Comparison of ENCODE assay signal across 8 cellular contexts in genomic region chr5:157857821-157858526, GRCh38. TPM values are rescaled to one million over a fixed set of nuclear protein-coding genes. Genes with fewer than 3 reads are reported as not detected.
A peak's percentile ranks its signal among the peaks of the same experiment; 100 is the strongest.
DNase-seq lines count a peak whose midpoint lies in the region; ATAC-seq and TF ChIP-seq lines count a peak whose summit lies in the region.

No MANE protein-coding gene starts in this region.

- peaks cover 23% of the 10 kb centered on the region for H3K36me3 Mint-ChIP-seq in Caco-2 (ENCODE audit: insufficient read depth, unreplicated experiment)
- H3K36me3 Mint-ChIP-seq in activated naive CD4-positive, alpha-beta T cell treated with anti-CD3 and anti-CD28 coated beads, Interleukin-2, amount 50 U/mL, for 24 hours: peaks cover 9% of the 10 kb centered on the region

- peaks cover 60% of the 10 kb centered on the region for H3K79me2 ChIP-seq in Karpas-422 (ENCODE audit: low read length)

- POLR2A ChIA-PET in Caco-2 (lab: Charles Lee): no interaction called here

- no peaks in the 10 kb centered on the region for H3K9me2 ChIP-seq in Karpas-422 (replicated peaks; ENCODE audit: insufficient read depth, low read length)

- no peaks in the 10 kb centered on the region for H3K27me3 ChIP-seq in Caco-2 (replicated peaks; ENCODE audit: control insufficient read depth, insufficient read depth, low read length)
- H3K27me3 ChIP-seq in Karpas-422 (ENCODE audit: low read length): no peaks in the 10 kb centered on the region
- no peaks in the 10 kb centered on the region for H3K27me3 ChIP-seq in gastrocnemius medialis

- H3K9me3 Mint-ChIP-seq in Caco-2 (ENCODE audit: unreplicated experiment): no peaks in the 10 kb centered on the region
- no peaks in the 10 kb centered on the region for H3K9me3 Mint-ChIP-seq in activated naive CD4-positive, alpha-beta T cell treated with anti-CD3 and anti-CD28 coated beads, Interleukin-2, amount 50 U/mL, for 24 hours

- in situ Hi-C loops in gastrocnemius medialis (cut with MboI; ENCODE audit: low sequenced_read_pairs in 4 of 4): no loop called here

- peaks cover 23% of the 10 kb centered on the region for H3K4me1 Mint-ChIP-seq in Caco-2 (ENCODE audit: low read depth, unreplicated experiment)
- peaks cover 77% of the 10 kb centered on the region for H3K4me1 Mint-ChIP-seq in activated naive CD4-positive, alpha-beta T cell treated with anti-CD3 and anti-CD28 coated beads, Interleukin-2, amount 50 U/mL, for 24 hours

- no peak for TF ChIP-seq POLR2A in gastrocnemius medialis (IDR thresholded peaks at IDR 0.05)

- ATAC-seq in left ventricle myocardium superior: peak; percentile 36
- peak; percentile 57 to 60 for ATAC-seq in gastrocnemius medialis

- intact Hi-C loops in Caco-2 (cut with micrococcal nuclease; ENCODE audit: unreplicated experiment): no loop called here
- intact Hi-C loops in left ventricle myocardium superior (cut with micrococcal nuclease): no loop called here
- intact Hi-C loops in gastrocnemius medialis (cut with DNase I; ENCODE audit: low total_unique reads): loop anchor here (2.0 to 5.0 kb wide), 3 partner anchors 37 to 716 kb away; partner anchors contain the start of genes MED7 and THG1L

- H3K4me3 Mint-ChIP-seq in Caco-2 (ENCODE audit: unreplicated experiment): peak overlapping the region; percentile 98
- H3K4me3 Mint-ChIP-seq in activated naive CD4-positive, alpha-beta T cell treated with anti-CD3 and anti-CD28 coated beads, Interleukin-2, amount 50 U/mL, for 24 hours: peak overlapping the region; percentile 92

- H3K36me3 ChIP-seq in Caco-2 (ENCODE audit: control insufficient read depth, insufficient read depth, low read length) (no peaks in the 10 kb centered on the region), Karpas-422 (ENCODE audit: insufficient read depth, low read length) (no peaks in the 10 kb centered on the region; the same call in 1 of the 2 replicates), gastrocnemius medialis (no peaks in the 10 kb centered on the region)

- no peak overlapping the region for H2AFZ ChIP-seq in Karpas-422 (ENCODE audit: low read length)

- H3K27ac ChIP-seq in Karpas-422 (ENCODE audit: low read length) (peak overlapping the region; percentile 45), gastrocnemius medialis (peak overlapping the region; percentile 93 to 97 (median 96))

- TF ChIP-seq CTCF in Caco-2 (IDR thresholded peaks at IDR 0.05; ENCODE audit: insufficient read depth in 1 of 2, low read depth in 1 of 2, low read length in 1 of 2, severe bottlenecking in 1 of 2, unreplicated experiment in 1 of 2): no peak
- TF ChIP-seq CTCF in gastrocnemius medialis (IDR thresholded peaks at IDR 0.05 in 4 of 5, conservative IDR thresholded peaks at IDR 0.05 in 1 of 5): no peak

- H4K20me1 ChIP-seq in Karpas-422 (ENCODE audit: insufficient read depth, low read depth, low read length): peaks cover 16% of the 10 kb centered on the region; the same call in 1 of the 2 replicates

- no peaks in the 10 kb centered on the region for H3K27me3 Mint-ChIP-seq in Caco-2 (ENCODE audit: insufficient read depth, unreplicated experiment)
- H3K27me3 Mint-ChIP-seq in activated naive CD4-positive, alpha-beta T cell treated with anti-CD3 and anti-CD28 coated beads, Interleukin-2, amount 50 U/mL, for 24 hours: no peaks in the 10 kb centered on the region

- peak overlapping the region; percentile 92 for H3K27ac Mint-ChIP-seq in Caco-2 (ENCODE audit: unreplicated experiment)
- peak overlapping the region; percentile 99 for H3K27ac Mint-ChIP-seq in activated naive CD4-positive, alpha-beta T cell treated with anti-CD3 and anti-CD28 coated beads, Interleukin-2, amount 50 U/mL, for 24 hours

- H3K4me1 ChIP-seq in Caco-2 (peaks cover 25% of the 10 kb centered on the region), Karpas-422 (ENCODE audit: low read length) (peaks cover 46% of the 10 kb centered on the region), gastrocnemius medialis (peaks cover 16 to 23% of the 10 kb centered on the region in 2 donors)

- peak overlapping the region; percentile 93 for H3K9ac ChIP-seq in Karpas-422 (ENCODE audit: low read length)

- H3K4me2 ChIP-seq in Karpas-422 (ENCODE audit: low read depth, low read length, poor library complexity, severe bottlenecking): peak overlapping the region; percentile 74

- no peaks in the 10 kb centered on the region for H3K9me3 ChIP-seq in Caco-2
- no peaks in the 10 kb centered on the region for H3K9me3 ChIP-seq in Karpas-422 (ENCODE audit: low read length)
- no peaks in the 10 kb centered on the region for H3K9me3 ChIP-seq in gastrocnemius medialis

- H3K4me3 ChIP-seq in Caco-2 (ENCODE audit: low read depth, low read length) (peak overlapping the region; percentile 88), Karpas-422 (ENCODE audit: low read length) (peak overlapping the region; percentile 95), gastrocnemius medialis (peak overlapping the region; percentile 83 to 98 (median 94))

- no TSS peak for BruUV-seq in Caco-2 (replicated peaks; lab: Mats Ljungman, UMichigan)

- no peak for DNase-seq in Caco-2
- peak; percentile 65 for DNase-seq in Karpas-422
- no peak for DNase-seq in left ventricle myocardium superior
- DNase-seq in gastrocnemius medialis: no peak
- DNase-seq in NCI-H1694 treated with DMSO at 0.1 percent for 48 hours (lab: John Stamatoyannopoulos, UW): no peak
- DNase-seq in NCI-H1436 treated with DMSO at 0.1 percent for 48 hours (lab: John Stamatoyannopoulos, UW): no peak
- no peak for DNase-seq in activated CD8-positive, alpha-beta memory T cell treated with anti-CD3 and anti-CD28 coated beads for 24 hours

- CTCF ChIA-PET in Caco-2 (lab: Charles Lee): interaction anchor here (1.4 kb wide), 1 partner anchor 217 kb away, joined by 3 read pairs; no protein-coding TSS in a partner anchor

RNA-seq across cellular contexts. Expression of gene CLINT1, which starts 1.0 kb away (rescaled TPM):
- total RNA-seq in Caco-2 (2022) (85.4 and 88.7 TPM in 2 replicates), left ventricle myocardium superior (51.9 TPM), gastrocnemius medialis (100 to 1,000 TPM in 1 of 4 donors, 10 to 100 TPM in 3; 77.4 to 124 (median 85.5) TPM)
- 49.4 and 87.7 TPM in 2 replicates for total RNA-seq in Karpas-422 (2014; rRNA removed; shearing (Covaris generic); ENCODE audit: low replicate concordance)
